9 cellular contexts compared by ENCODE assay signal in the genomic region with DNA sequence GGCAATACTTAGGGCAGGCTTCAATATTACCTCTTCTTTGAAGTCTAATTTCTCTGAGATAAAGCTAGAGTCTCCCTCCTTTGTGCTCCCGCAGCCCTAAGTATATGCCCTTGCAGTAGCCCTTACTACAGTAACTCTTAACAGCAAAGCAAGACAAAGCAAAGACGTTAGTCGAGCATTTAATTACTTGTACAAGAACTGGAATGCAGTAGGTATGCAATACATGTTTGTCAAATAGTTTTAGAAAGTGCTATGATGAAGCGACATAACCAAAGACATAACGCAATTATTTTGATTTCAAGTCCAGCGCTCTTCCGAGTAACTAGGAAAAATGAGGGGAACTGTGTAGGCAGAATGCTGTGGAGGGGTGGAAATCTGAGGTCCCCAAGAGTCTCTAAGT. TPM values are rescaled to one million over a fixed set of nuclear protein-coding genes. Genes with fewer than 3 reads are reported as not detected.
A peak's percentile ranks its signal among the peaks of the same experiment; 100 is the strongest.
DNase-seq lines count a peak whose midpoint lies in the region; TF ChIP-seq lines count a peak whose summit lies in the region.
"Had no signal": no experiment of that assay in that cellular context is flagged by ENCODE, and none has a peak within 500 bp of the region (broad histone marks: within the 10 kb centered on the region; RNA-seq: fewer than 3 reads in every experiment).

No MANE protein-coding gene starts in this region.

- CTCF ChIA-PET in Caco-2 (lab: Charles Lee): interaction anchor here (0.5 to 2.1 kb wide), 7 partner anchors 12 to 360 kb away, joined by 3 to 19 read pairs (median 4); a partner anchor contains a TSS
- CTCF ChIA-PET in OCI-LY7 (lab: Charles Lee; ENCODE audit: unreplicated experiment): interaction anchor here (2.3 kb wide), 1 partner anchor 82 kb away, joined by 9 read pairs; a partner anchor contains a TSS

- H3K9me3 Mint-ChIP-seq in Caco-2 (ENCODE audit: unreplicated experiment) (no peaks in the 10 kb centered on the region), glutamatergic neuron (ENCODE audit: unreplicated experiment) (no peaks in the 10 kb centered on the region)

- H3K36me3 Mint-ChIP-seq in Caco-2 (ENCODE audit: insufficient read depth, unreplicated experiment) (peaks cover 6% of the 10 kb centered on the region), glutamatergic neuron (ENCODE audit: unreplicated experiment) (no peaks in the 10 kb centered on the region)

- DNase-seq in Caco-2 (no peak), OCI-LY7 (ENCODE audit: low spot score) (no peak), fibroblast of pulmonary artery (ENCODE audit: low read depth) (peak; percentile 26), nucleus accumbens (lab: John Stamatoyannopoulos, UW) (no peak), iPS-NIHi7 (ENCODE audit: extremely low spot score) (no peak), glutamatergic neuron (no peak), DMS153 (lab: John Stamatoyannopoulos, UW) (no peak)

- no peak for TF ChIP-seq CTCF in Caco-2 (IDR thresholded peaks at IDR 0.05; ENCODE audit: insufficient read depth in 1 of 2, low read depth in 1 of 2, low read length in 1 of 2, severe bottlenecking in 1 of 2, unreplicated experiment in 1 of 2)
- TF ChIP-seq CTCF in OCI-LY7 (conservative IDR thresholded peaks at IDR 0.05; ENCODE audit: low read length): no peak
- no peak for TF ChIP-seq CTCF in fibroblast of pulmonary artery (IDR thresholded peaks at IDR 0.05; ENCODE audit: low read length, missing control alignments)
- no peak for TF ChIP-seq CTCF in glutamatergic neuron (IDR thresholded peaks at IDR 0.05; ENCODE audit: partially characterized antibody, unreplicated experiment)

- BruUV-seq in Caco-2 (replicated peaks; lab: Mats Ljungman, UMichigan) (no TSS peak), OCI-LY7 (replicated peaks; lab: Mats Ljungman, UMichigan) (no TSS peak)

- H3K4me1 Mint-ChIP-seq in Caco-2 (ENCODE audit: low read depth, unreplicated experiment) (no peaks in the 10 kb centered on the region), glutamatergic neuron (ENCODE audit: low read depth, unreplicated experiment) (peaks cover 4% of the 10 kb centered on the region)

- no peaks in the 10 kb centered on the region for H3K27me3 ChIP-seq in Caco-2 (replicated peaks; ENCODE audit: control insufficient read depth, insufficient read depth, low read length)
- H3K27me3 ChIP-seq in rectal smooth muscle tissue (ENCODE audit: control insufficient read depth, insufficient read depth, low read length): no peaks in the 10 kb centered on the region

- H3K4me2 ChIP-seq in OCI-LY7 (ENCODE audit: low read length): peak overlapping the region; percentile 88

- H3K36me3 ChIP-seq in Caco-2 (ENCODE audit: control insufficient read depth, insufficient read depth, low read length): no peaks in the 10 kb centered on the region
- H3K36me3 ChIP-seq in OCI-LY7 (ENCODE audit: insufficient read depth, low read length): peaks cover 23% of the 10 kb centered on the region
- no peaks in the 10 kb centered on the region for H3K36me3 ChIP-seq in rectal smooth muscle tissue (ENCODE audit: control insufficient read depth, insufficient read depth, low read length)

- H2AFZ ChIP-seq in OCI-LY7 (ENCODE audit: low read length): no peak overlapping the region

- H3K27ac Mint-ChIP-seq in Caco-2 (ENCODE audit: unreplicated experiment): no peak overlapping the region
- H3K27ac Mint-ChIP-seq in glutamatergic neuron (ENCODE audit: unreplicated experiment): no peak overlapping the region
- H3K27ac Mint-ChIP-seq: activated naive CD8-positive, alpha-beta T cell had no signal

- H3K9me3 ChIP-seq in Caco-2 (no peaks in the 10 kb centered on the region), OCI-LY7 (ENCODE audit: low read length) (no peaks in the 10 kb centered on the region)

- H4K20me1 ChIP-seq in OCI-LY7 (ENCODE audit: insufficient read depth, low read length): peaks cover 10% of the 10 kb centered on the region

- H3K4me3 ChIP-seq in Caco-2 (ENCODE audit: low read depth, low read length) (peak overlapping the region; percentile 76), OCI-LY7 (ENCODE audit: low read depth, low read length, poor library complexity, severe bottlenecking) (peak overlapping the region; percentile 82), fibroblast of pulmonary artery (replicated peaks; ENCODE audit: low read depth, low read length) (peak overlapping the region; percentile 94), rectal smooth muscle tissue (ENCODE audit: low read length) (peak overlapping the region; percentile 99)

- intact Hi-C loops in Caco-2 (cut with micrococcal nuclease; ENCODE audit: unreplicated experiment): no loop called here
- intact Hi-C loops in OCI-LY7 (cut with micrococcal nuclease; ENCODE audit: unreplicated experiment): loop anchor here (5.0 to 10.0 kb wide), 2 partner anchors 192 to 430 kb away; a partner anchor contains a TSS

- POLR2A ChIA-PET in Caco-2 (lab: Charles Lee): no interaction called here
- POLR2A ChIA-PET in OCI-LY7 (lab: Charles Lee): interaction anchor here (3.5 kb wide), 1 partner anchor 81 kb away, joined by 35 read pairs; a partner anchor contains a TSS

- peaks cover 37% of the 10 kb centered on the region for H3K79me2 ChIP-seq in OCI-LY7 (ENCODE audit: insufficient read depth, low read depth, low read length)

- H3K4me1 ChIP-seq in Caco-2 (peaks cover 13% of the 10 kb centered on the region), OCI-LY7 (ENCODE audit: insufficient read depth, low read length, poor library complexity, severe bottlenecking) (peaks cover 27% of the 10 kb centered on the region), rectal smooth muscle tissue (ENCODE audit: control insufficient read depth, insufficient read depth, low read length) (peaks cover 12% of the 10 kb centered on the region)

- no peaks in the 10 kb centered on the region for H3K27me3 Mint-ChIP-seq in Caco-2 (ENCODE audit: insufficient read depth, unreplicated experiment)
- peaks cover 4% of the 10 kb centered on the region for H3K27me3 Mint-ChIP-seq in glutamatergic neuron (ENCODE audit: unreplicated experiment)
- H3K27me3 Mint-ChIP-seq: activated naive CD8-positive, alpha-beta T cell had no signal

- H3K27ac ChIP-seq in OCI-LY7 (ENCODE audit: low read depth, low read length, poor library complexity, severe bottlenecking) (no peak overlapping the region), rectal smooth muscle tissue (ENCODE audit: low read depth, low read length) (no peak overlapping the region)

- H3K9ac ChIP-seq in rectal smooth muscle tissue (ENCODE audit: low read length): peak overlapping the region; percentile 29

- no peaks in the 10 kb centered on the region for H3K9me2 ChIP-seq in OCI-LY7 (ENCODE audit: insufficient read depth, low read length)

- H3K4me3 Mint-ChIP-seq in Caco-2 (ENCODE audit: unreplicated experiment): no peak overlapping the region
- H3K4me3 Mint-ChIP-seq in glutamatergic neuron (ENCODE audit: unreplicated experiment): no peak overlapping the region
- H3K4me3 Mint-ChIP-seq: activated naive CD8-positive, alpha-beta T cell had no signal

RNA-seq across cellular contexts. Expression of a gene that starts 1.6 kb away (rescaled TPM):
- total RNA-seq in Caco-2 (2022): 20.5 and 21.2 TPM in 2 replicates
- 39.0 and 43.8 TPM in 2 replicates for total RNA-seq in OCI-LY7 (2014; rRNA removed; shearing (Covaris generic))
- total RNA-seq in OCI-LY7 (2022): 44.1 and 45.7 TPM in 2 replicates
- 86.0 TPM for total RNA-seq in glutamatergic neuron (ENCODE audit: unreplicated experiment)

RNA-seq across cellular contexts. Expression of a gene that starts 1.8 kb away (rescaled TPM):
- total RNA-seq in Caco-2 (2022): 6.1 and 6.3 TPM in 2 replicates
- total RNA-seq in OCI-LY7 (2014; rRNA removed; shearing (Covaris generic)): 2.0 and 3.2 TPM in 2 replicates
- total RNA-seq in OCI-LY7 (2022): 9.7 and 9.9 TPM in 2 replicates
- total RNA-seq in glutamatergic neuron (ENCODE audit: unreplicated experiment): 21.6 TPM

RNA-seq across cellular contexts. Expression of a gene that starts 19.5 kb away (rescaled TPM):
- 0.58 and 0.68 TPM in 2 replicates for total RNA-seq in Caco-2 (2022)
- total RNA-seq in OCI-LY7 (2014; rRNA removed; shearing (Covaris generic)): 0.08 and 0.16 TPM in 2 replicates
- total RNA-seq in OCI-LY7 (2022): 0.46 and 0.81 TPM in 2 replicates
- total RNA-seq in glutamatergic neuron (ENCODE audit: unreplicated experiment): 0.32 TPM

RNA-seq across cellular contexts. Expression of a gene that starts 25.2 kb away (rescaled TPM):
- total RNA-seq in Caco-2 (2022): 2.9 and 4.0 TPM in 2 replicates
- total RNA-seq in OCI-LY7 (2014; rRNA removed; shearing (Covaris generic)): not detected in 2 replicates
- not detected in 2 replicates for total RNA-seq in OCI-LY7 (2022)
- total RNA-seq in glutamatergic neuron (ENCODE audit: unreplicated experiment): not detected

RNA-seq across cellular contexts. Expression of a gene that starts 51.7 kb away (rescaled TPM):
- 4.8 and 5.2 TPM in 2 replicates for total RNA-seq in Caco-2 (2022)
- 2.3 and 2.7 TPM in 2 replicates for total RNA-seq in OCI-LY7 (2014; rRNA removed; shearing (Covaris generic))
- 5.1 and 5.2 TPM in 2 replicates for total RNA-seq in OCI-LY7 (2022)
- total RNA-seq in glutamatergic neuron (ENCODE audit: unreplicated experiment): 4.9 TPM
